1 cellular context compared by ENCODE assay signal in the genomic region with DNA sequence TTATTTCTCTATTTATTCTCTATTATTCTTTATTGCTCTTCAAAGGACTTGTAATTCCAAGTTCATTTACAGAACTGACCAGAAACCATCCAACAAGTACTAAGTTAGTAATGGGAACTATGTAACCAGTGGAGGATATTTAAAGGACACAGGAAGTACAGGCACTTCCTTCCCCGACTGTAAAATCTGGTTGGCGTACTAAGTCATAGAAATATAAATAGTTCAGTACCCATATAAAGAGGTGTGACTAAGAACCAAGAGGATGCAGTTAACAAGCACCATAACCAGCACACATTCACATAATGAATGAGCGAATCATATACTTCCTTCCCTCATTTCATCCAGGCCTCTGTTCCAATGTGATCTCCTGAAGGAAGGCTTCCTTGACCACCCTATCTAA.
TF ChIP-seq lines count a peak whose summit lies in the region.

No MANE protein-coding gene starts in this region.

TF ChIP-seq in HepG2, 621 proteins besides CTCF, POLR2A, EP300 and RAD21 (continued from another document):
- TF ChIP-seq, protein P1, sequence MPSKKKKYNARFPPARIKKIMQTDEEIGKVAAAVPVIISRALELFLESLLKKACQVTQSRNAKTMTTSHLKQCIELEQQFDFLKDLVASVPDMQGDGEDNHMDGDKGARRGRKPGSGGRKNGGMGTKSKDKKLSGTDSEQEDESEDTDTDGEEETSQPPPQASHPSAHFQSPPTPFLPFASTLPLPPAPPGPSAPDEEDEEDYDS (CRISPR knock-in tag; IDR thresholded peaks at IDR 0.05), result no peak
- TF ChIP-seq ARNTL (CRISPR knock-in tag; IDR thresholded peaks at IDR 0.05) (no peak), HOXA7 (CRISPR knock-in tag; IDR thresholded peaks at IDR 0.05) (no peak), ZNF367 (CRISPR knock-in tag; IDR thresholded peaks at IDR 0.05; ENCODE audit: borderline replicate concordance) (no peak), TBL1XR1 (IDR thresholded peaks at IDR 0.05; ENCODE audit: borderline replicate concordance, low read length, partially characterized antibody) (no peak)
